Comparison of ENCODE assay signal across 18 cellular contexts in genomic region chr11:110168404-110168803, GRCh38.
A peak's percentile ranks its signal among the peaks of the same experiment; 100 is the strongest.
DNase-seq lines count a peak whose midpoint lies in the region; ATAC-seq, FAIRE-seq and TF ChIP-seq lines count a peak whose summit lies in the region.
"Had no signal": no experiment of that assay in that cellular context is flagged by ENCODE, and none has a peak within 500 bp of the region (broad histone marks: within the 10 kb centered on the region; RNA-seq: fewer than 3 reads in every experiment).

No MANE protein-coding gene starts in this region.

- CTCF ChIA-PET in endothelial cell of umbilical vein (lab: Charles Lee) (interaction anchor here (1.1 to 1.2 kb wide), 2 partner anchors 199 to 229 kb away, joined by 3 read pairs; no protein-coding TSS in a partner anchor), Caco-2 (lab: Charles Lee) (no interaction called here)

- no peak overlapping the region for H2AFZ ChIP-seq in endothelial cell of umbilical vein (ENCODE audit: low read depth, low read length)
- H2AFZ ChIP-seq: GM23248 had no signal

- no peaks in the 10 kb centered on the region for H3K9me3 Mint-ChIP-seq in Caco-2 (ENCODE audit: unreplicated experiment)

- BruUV-seq in endothelial cell of umbilical vein (replicated peaks; lab: Mats Ljungman, UMichigan), result no TSS peak
- no TSS peak for BruUV-seq in Caco-2 (replicated peaks; lab: Mats Ljungman, UMichigan)

- H3K27me3 Mint-ChIP-seq in Caco-2 (ENCODE audit: insufficient read depth, unreplicated experiment), result no peaks in the 10 kb centered on the region

- FAIRE-seq in GM18507 (lab: Jason Lieb, UNC), result peak; percentile 24
- peak; percentile 33 for FAIRE-seq in endothelial cell of umbilical vein (lab: Jason Lieb, UNC)
- FAIRE-seq: A549, G401.6, GM12891, GM19239 had no signal

- H3K4me1 ChIP-seq in endothelial cell of umbilical vein (ENCODE audit: control insufficient read depth, extremely low read depth, insufficient read depth, low read length) (no peaks in the 10 kb centered on the region), right lobe of liver (peaks cover 0 to under 1% (median 0%) of the 10 kb centered on the region in 4 donors), Caco-2 (no peaks in the 10 kb centered on the region)
- H3K4me1 ChIP-seq: BLaER1 had no signal

- H3K27me3 ChIP-seq in endothelial cell of umbilical vein (ENCODE audit: control insufficient read depth in 2 of 2, insufficient read depth in 2 of 2, low read length in 2 of 2) (no peaks in the 10 kb centered on the region), right lobe of liver (no peaks in the 10 kb centered on the region), Caco-2 (replicated peaks; ENCODE audit: control insufficient read depth, insufficient read depth, low read length) (no peaks in the 10 kb centered on the region)
- H3K27me3 ChIP-seq: BLaER1 had no signal

- in situ Hi-C loops in ACHN (cut with HindIII; ENCODE audit: low pct_ligation_motif_present, low pct_unique_long_range_greater_than_20kb, low sequenced_read_pairs), result no loop called here

- H3K4me1 Mint-ChIP-seq in Caco-2 (ENCODE audit: low read depth, unreplicated experiment), result no peaks in the 10 kb centered on the region
- H3K4me1 Mint-ChIP-seq: CD4-positive, CD25-positive, alpha-beta regulatory T cell had no signal

- no peaks in the 10 kb centered on the region for H3K9me1 ChIP-seq in endothelial cell of umbilical vein (replicated peaks; ENCODE audit: control insufficient read depth, extremely low read depth, insufficient read depth, low read length)

- no peaks in the 10 kb centered on the region for H4K20me1 ChIP-seq in endothelial cell of umbilical vein (replicated peaks; ENCODE audit: control insufficient read depth, extremely low read depth, insufficient read depth, low read length)
- H4K20me1 ChIP-seq: BLaER1 had no signal

- POLR2A ChIA-PET in endothelial cell of umbilical vein (lab: Charles Lee) (no interaction called here), Caco-2 (lab: Charles Lee) (no interaction called here)

- 28% methylated on average over 2 of the region's 2 CpGs for WGBS in right lobe of liver (ENCODE audit: insufficient coverage, low coverage, low lambda C conversion rate, missing lambda C conversion rate)

- dilution Hi-C loops in endothelial cell of umbilical vein (cut with MboI; ENCODE audit: extremely low pct_ligation_motif_present, low sequenced_read_pairs), result no loop called here

- H3K9ac ChIP-seq in endothelial cell of umbilical vein (replicated peaks; ENCODE audit: extremely low read depth, insufficient read depth, low read length), result no peak overlapping the region
- H3K9ac ChIP-seq: BLaER1, GM23248 had no signal

- H3K79me2 ChIP-seq in endothelial cell of umbilical vein (ENCODE audit: control insufficient read depth, insufficient read depth, low read length), result no peaks in the 10 kb centered on the region

- H3K4me3 Mint-ChIP-seq in Caco-2 (ENCODE audit: unreplicated experiment), result no peak overlapping the region
- H3K4me3 Mint-ChIP-seq: CD4-positive, CD25-positive, alpha-beta regulatory T cell had no signal

- H3K9me3 ChIP-seq in endothelial cell of umbilical vein (replicated peaks; ENCODE audit: control insufficient read depth, insufficient read depth, low read length), result no peaks in the 10 kb centered on the region
- no peaks in the 10 kb centered on the region for H3K9me3 ChIP-seq in right lobe of liver
- no peaks in the 10 kb centered on the region for H3K9me3 ChIP-seq in Caco-2
- H3K9me3 ChIP-seq: A549, BLaER1 had no signal

- TF ChIP-seq CTCF in endothelial cell of umbilical vein (IDR thresholded peaks at IDR 0.05; ENCODE audit: extremely low read depth in 1 of 2, insufficient read depth in 1 of 2, low read depth in 1 of 2, low read length in 2 of 2), result no peak
- TF ChIP-seq CTCF in right lobe of liver (IDR thresholded peaks at IDR 0.05), result no peak
- no peak for TF ChIP-seq CTCF in Caco-2 (IDR thresholded peaks at IDR 0.05; ENCODE audit: insufficient read depth in 1 of 2, low read depth in 1 of 2, low read length in 1 of 2, severe bottlenecking in 1 of 2, unreplicated experiment in 1 of 2)

- H3K4me2 ChIP-seq in endothelial cell of umbilical vein (ENCODE audit: insufficient read depth, low read length), result no peak overlapping the region
- H3K4me2 ChIP-seq: A549, BLaER1 had no signal

- no peak overlapping the region for H3K4me3 ChIP-seq in endothelial cell of umbilical vein (replicated peaks in 1 of 3; ENCODE audit: insufficient read depth in 1 of 3, low read depth in 1 of 3, low read length in 3 of 3)
- no peak overlapping the region for H3K4me3 ChIP-seq in right lobe of liver
- H3K4me3 ChIP-seq in Caco-2 (ENCODE audit: low read depth, low read length), result no peak overlapping the region
- H3K4me3 ChIP-seq: A549, BLaER1, GM23248 had no signal

- H3K36me3 ChIP-seq in endothelial cell of umbilical vein (ENCODE audit: control insufficient read depth in 2 of 2, extremely low read depth in 1 of 2, insufficient read depth in 2 of 2, low read length in 2 of 2), result peaks cover 0 to 8% of the 10 kb centered on the region in 2 experiments
- H3K36me3 ChIP-seq in right lobe of liver, result peaks cover 0 to 17% (median 0%) of the 10 kb centered on the region in 4 donors
- peaks cover 5% of the 10 kb centered on the region; the same call in 1 of the 2 replicates for H3K36me3 ChIP-seq in Caco-2 (ENCODE audit: control insufficient read depth, insufficient read depth, low read length)

- TF ChIP-seq POLR2A in endothelial cell of umbilical vein (IDR thresholded peaks at IDR 0.05; ENCODE audit: low read depth, low read length) (no peak), right lobe of liver (IDR thresholded peaks at IDR 0.05) (no peak)

- DNase-seq in ACHN (peak; percentile 60), GM18507 (ENCODE audit: extremely low spot score, insufficient read length, low read depth) (no peak), endothelial cell of umbilical vein (ENCODE audit: low read depth, low spot score) (no peak), right lobe of liver (no peak), DMS53 (lab: John Stamatoyannopoulos, UW) (no peak), Caco-2 (no peak), NCI-H187 treated with DMSO at 0.1 percent for 48 hours (lab: John Stamatoyannopoulos, UW) (no peak)
- DNase-seq: AML-193; CD4-positive, CD25-positive, alpha-beta regulatory T cell; DMS79 treated with DMSO at 0.1 percent for 48 hours; EL; GM23248; H7 had no signal

- no peak overlapping the region for H3K27ac Mint-ChIP-seq in Caco-2 (ENCODE audit: unreplicated experiment)
- H3K27ac Mint-ChIP-seq: CD4-positive, CD25-positive, alpha-beta regulatory T cell had no signal

- intact Hi-C loops in endothelial cell of umbilical vein (cut with micrococcal nuclease), result no loop called here
- intact Hi-C loops in right lobe of liver (cut with DNase I), result no loop called here
- intact Hi-C loops in Caco-2 (cut with micrococcal nuclease; ENCODE audit: unreplicated experiment), result no loop called here

- H3K36me3 Mint-ChIP-seq in Caco-2 (ENCODE audit: insufficient read depth, unreplicated experiment), result peaks cover 19% of the 10 kb centered on the region
- H3K36me3 Mint-ChIP-seq: CD4-positive, CD25-positive, alpha-beta regulatory T cell had no signal

- ATAC-seq in right lobe of liver, result peak in 3 of 4 donors; percentile 31 to 78 (median 50)
- ATAC-seq: A549 had no signal

- no peak overlapping the region for H3K27ac ChIP-seq in endothelial cell of umbilical vein (ENCODE audit: insufficient read depth, low read depth, low read length)
- H3K27ac ChIP-seq in right lobe of liver, result no peak overlapping the region
- H3K27ac ChIP-seq: BLaER1, GM23248 had no signal

TF ChIP-seq in endothelial cell of umbilical vein, 7 proteins besides CTCF, POLR2A, EP300 and RAD21:
- TF ChIP-seq JUN (IDR thresholded peaks at IDR 0.05; ENCODE audit: borderline replicate concordance, insufficient read depth, insufficient read length, low read depth) (no peak), MAX (IDR thresholded peaks at IDR 0.05; ENCODE audit: insufficient read depth, insufficient read length) (no peak), GATA2 (IDR thresholded peaks at IDR 0.05; ENCODE audit: insufficient read depth, insufficient read length, low read depth, low read length) (no peak), EZH2 (IDR thresholded peaks at IDR 0.05; ENCODE audit: borderline replicate concordance, low read depth, low read length, severe bottlenecking) (no peak), MYC (IDR thresholded peaks at IDR 0.05; ENCODE audit: low read depth, low read length) (no peak), FOS (IDR thresholded peaks at IDR 0.05; ENCODE audit: borderline replicate concordance, insufficient read depth, low read length) (no peak), POLR2AphosphoS5 (IDR thresholded peaks at IDR 0.05; ENCODE audit: insufficient read depth, low read depth, low read length) (no peak)
